ENCODE assay signal across 12 cellular contexts in the genomic region with DNA sequence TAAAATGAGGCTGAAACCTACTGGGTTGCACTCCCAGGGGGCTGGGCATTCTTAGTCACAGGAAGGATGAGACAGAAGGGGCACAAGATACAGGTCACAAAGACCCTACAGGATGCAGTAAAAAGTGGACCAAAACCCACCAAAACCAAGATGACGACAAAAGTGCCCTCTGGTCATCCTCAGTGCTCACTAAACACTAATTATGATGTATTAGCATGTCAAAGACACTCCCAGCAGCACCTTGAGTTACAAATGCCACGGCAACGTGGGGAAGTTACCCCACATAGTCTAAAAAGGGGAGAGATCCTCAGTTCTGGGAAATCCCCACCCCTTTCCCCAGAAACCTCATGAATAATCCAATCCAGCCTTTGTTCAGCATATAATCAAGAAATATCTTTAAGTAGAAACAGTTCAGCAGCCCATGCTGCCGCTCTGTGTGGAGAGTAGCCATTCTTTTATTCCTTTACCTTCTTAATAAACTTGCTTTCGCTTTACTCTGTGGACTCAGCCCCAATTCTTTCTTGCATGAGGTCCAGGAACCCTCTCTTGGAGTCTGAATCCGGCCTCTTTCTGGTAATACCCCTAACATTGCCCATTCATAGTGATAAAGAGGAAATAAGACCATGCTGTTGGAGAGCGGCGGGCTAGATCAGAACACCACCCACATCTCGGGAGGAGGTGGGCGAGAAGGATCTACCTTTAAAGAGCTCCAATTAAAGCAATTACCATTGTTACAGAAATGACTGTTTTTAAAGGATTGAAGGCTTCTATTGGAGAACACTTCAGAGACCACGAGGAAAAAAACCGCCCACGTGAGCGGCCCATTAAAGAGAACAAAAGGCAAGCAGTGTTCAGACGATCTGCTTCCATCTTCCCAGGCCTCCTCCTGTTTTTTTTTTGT.
DNase-seq lines count a peak whose midpoint lies in the region; ATAC-seq and TF ChIP-seq lines count a peak whose summit lies in the region.
"Had no signal": no experiment of that assay in that cellular context is flagged by ENCODE, and none has a peak within 500 bp of the region (broad histone marks: within the 10 kb centered on the region; RNA-seq: fewer than 3 reads in every experiment).

No MANE protein-coding gene starts in this region.

- H3K36me3 ChIP-seq in effector memory CD4-positive, alpha-beta T cell (ENCODE audit: control insufficient read depth, insufficient read depth, low read length), result no peaks in the 10 kb centered on the region

- no peaks in the 10 kb centered on the region for H3K9me3 Mint-ChIP-seq in CD4-positive, alpha-beta T cell
- H3K9me3 Mint-ChIP-seq: mesothelial cell of epicardium had no signal

- peak overlapping the region; percentile 26 for H3K4me3 ChIP-seq in effector memory CD4-positive, alpha-beta T cell (ENCODE audit: insufficient read depth, low read depth, low read length, poor library complexity, severe bottlenecking)

- POLR2A ChIA-PET in CD4-positive, alpha-beta T cell (lab: Charles Lee), result no interaction called here

- no peaks in the 10 kb centered on the region for H3K9me3 ChIP-seq in CD4-positive, alpha-beta T cell (ENCODE audit: control insufficient read depth, low read length)
- H3K9me3 ChIP-seq in effector memory CD4-positive, alpha-beta T cell (ENCODE audit: control insufficient read depth, low read length), result no peaks in the 10 kb centered on the region

- H3K27ac Mint-ChIP-seq in CD4-positive, alpha-beta T cell, result no peak overlapping the region
- H3K27ac Mint-ChIP-seq: mesothelial cell of epicardium had no signal

- no peak for TF ChIP-seq CTCF in CD4-positive, alpha-beta T cell (IDR thresholded peaks at IDR 0.05)

- peaks cover 11% of the 10 kb centered on the region for H3K4me1 ChIP-seq in effector memory CD4-positive, alpha-beta T cell (ENCODE audit: control insufficient read depth, insufficient read depth, low read length, poor library complexity, severe bottlenecking)
- H3K4me1 ChIP-seq: foreskin keratinocyte had no signal

- ATAC-seq in CD4-positive, alpha-beta T cell (ENCODE audit: poor library complexity), result peak; percentile 57
- ATAC-seq in GM18909 (IDR thresholded peaks at IDR 0.05; ENCODE audit: poor library complexity, unreplicated experiment) (peak; percentile 50), GM19324 (IDR thresholded peaks at IDR 0.05; ENCODE audit: low FRiP score, unreplicated experiment) (no peak), GM19023 (IDR thresholded peaks at IDR 0.05; ENCODE audit: unreplicated experiment) (no peak)
- ATAC-seq: foreskin keratinocyte had no signal

- H3K4me1 Mint-ChIP-seq in CD4-positive, alpha-beta T cell (ENCODE audit: low read depth), result peaks cover 21% of the 10 kb centered on the region

- no peaks in the 10 kb centered on the region for H3K36me3 Mint-ChIP-seq in CD4-positive, alpha-beta T cell (ENCODE audit: low read depth)
- H3K36me3 Mint-ChIP-seq: mesothelial cell of epicardium had no signal

- DNase-seq in CD4-positive, alpha-beta T cell, result peak in 1 of 10 experiments; percentile 8
- DNase-seq in OCI-M1 (lab: John Stamatoyannopoulos, UW), result peak; percentile 49
- no peak for DNase-seq in effector memory CD4-positive, alpha-beta T cell
- DNase-seq in posterior cingulate gyrus, result no peak
- DNase-seq in globus pallidus (ENCODE audit: low spot score), result no peak
- DNase-seq: foreskin keratinocyte, NCI-H510A treated with DMSO at 0.1 percent for 48 hours, T1000 had no signal

- no peak overlapping the region for H3K27ac ChIP-seq in CD4-positive, alpha-beta T cell (ENCODE audit: low read depth, low read length)
- H3K27ac ChIP-seq in effector memory CD4-positive, alpha-beta T cell (ENCODE audit: insufficient read depth, low read length, poor library complexity, severe bottlenecking), result no peak overlapping the region
- H3K27ac ChIP-seq: foreskin keratinocyte had no signal

- H3K27me3 Mint-ChIP-seq in CD4-positive, alpha-beta T cell, result no peaks in the 10 kb centered on the region

- intact Hi-C loops in CD4-positive, alpha-beta T cell (cut with DNase I, micrococcal nuclease), result loop anchor here in 1 of 2 experiments (5.0 kb wide), 1 partner anchor 78 kb away; no protein-coding TSS in a partner anchor
- intact Hi-C loops in posterior cingulate gyrus (cut with DNase I), result no loop called here

- H3K4me3 Mint-ChIP-seq in CD4-positive, alpha-beta T cell, result peak overlapping the region; percentile 80
- H3K4me3 Mint-ChIP-seq: mesothelial cell of epicardium had no signal

- CTCF ChIA-PET in CD4-positive, alpha-beta T cell (lab: Charles Lee), result no interaction called here

- H3K27me3 ChIP-seq in CD4-positive, alpha-beta T cell (ENCODE audit: control insufficient read depth, insufficient read depth, low read length), result no peaks in the 10 kb centered on the region
- H3K27me3 ChIP-seq in effector memory CD4-positive, alpha-beta T cell (replicated peaks; ENCODE audit: control insufficient read depth, insufficient read depth, low read length, poor library complexity, severe bottlenecking), result no peaks in the 10 kb centered on the region
- H3K27me3 ChIP-seq: foreskin keratinocyte had no signal

Comparison
In these comparisons a context has a peak if more than half of its experiments do, and no peak if none do; other contexts are left out.
1. ATAC-seq: peak in CD4-positive, alpha-beta T cell (single experiment) and GM18909 (single experiment); none in GM19324 (single experiment) and GM19023 (single experiment).